Comparison of ENCODE assay signal across 28 cellular contexts in the genomic region with DNA sequence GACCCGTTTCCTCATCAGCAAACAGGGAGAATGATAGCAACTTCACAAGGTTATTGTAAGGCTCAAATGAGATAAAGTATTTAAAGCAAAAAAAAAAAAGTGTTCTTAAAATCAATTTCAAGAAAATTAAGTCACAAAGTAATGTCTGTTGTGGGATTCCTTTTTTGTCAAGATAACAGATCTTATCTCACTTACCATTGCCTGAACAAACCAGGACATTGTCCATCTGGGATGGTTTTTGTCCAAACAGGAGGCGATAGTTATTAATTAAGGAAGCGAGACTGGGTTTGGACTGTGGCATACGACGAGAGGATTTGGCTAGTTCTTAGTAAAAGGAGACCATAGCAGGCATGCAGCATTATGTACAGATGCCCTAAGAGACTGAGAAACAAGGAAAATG.
"Had no signal": no experiment of that assay in that cellular context is flagged by ENCODE, and none has a peak within 500 bp of the region (broad histone marks: within the 10 kb centered on the region; RNA-seq: fewer than 3 reads in every experiment).

No MANE protein-coding gene starts in this region.

- H3K4me2 ChIP-seq: neural progenitor cell had no signal

- H3K36me3 ChIP-seq: neural progenitor cell, ovary, right lobe of liver, sigmoid colon, stomach, thoracic aorta, thyroid gland, tibial nerve, upper lobe of right lung, uterus had no signal

- H3K4me1 Mint-ChIP-seq: stimulated activated effector memory CD8-positive, alpha-beta T cell treated with anti-CD3 and anti-CD28 coated beads, Interleukin-12 subunit alpha, Interleukin-12 subunit beta, amount 100 ng/mL, for 72 hours; stimulated activated naive B cell treated with anti-CD40 and anti-IgM and Interleukin-4, amounts not matched to agents 10 μg/mL and 1 μg/mL and 100 μg/mL, for 72 hours had no signal

- H3K27ac Mint-ChIP-seq: naive thymus-derived CD8-positive, alpha-beta T cell; natural killer cell treated with Interleukin-12 subunit alpha and Interleukin-12 subunit beta and Interleukin-15 and Interleukin-18, amount 100 ng/mL, for 72 hours; neural progenitor cell; progenitor cell of endocrine pancreas; stimulated activated effector memory CD8-positive, alpha-beta T cell treated with anti-CD3 and anti-CD28 coated beads, Interleukin-12 subunit alpha, Interleukin-12 subunit beta, amount 100 ng/mL, for 72 hours; stimulated activated naive B cell treated with anti-CD40 and anti-IgM and Interleukin-4, amounts not matched to agents 10 μg/mL and 1 μg/mL and 100 μg/mL, for 72 hours; stimulated activated naive CD8-positive, alpha-beta T cell treated with anti-CD3 and anti-CD28 coated beads, Interleukin-15, Interleukin-2, amounts not matched to agents 100 ng/mL and 50 ng/mL, for 24 hours; type B pancreatic cell had no signal

- H3K4me3 ChIP-seq: neural progenitor cell, ovary, psoas muscle, right lobe of liver, sigmoid colon, stomach, thoracic aorta, thyroid gland, tibial nerve, upper lobe of right lung, uterus had no signal

- H3K9me3 Mint-ChIP-seq: natural killer cell treated with Interleukin-12 subunit alpha and Interleukin-12 subunit beta and Interleukin-15 and Interleukin-18, amount 100 ng/mL, for 72 hours; stimulated activated naive CD8-positive, alpha-beta T cell treated with anti-CD3 and anti-CD28 coated beads, Interleukin-15, Interleukin-2, amounts not matched to agents 100 ng/mL and 50 ng/mL, for 24 hours; type B pancreatic cell had no signal

- H3K79me2 ChIP-seq: parathyroid adenoma had no signal

- H3K4me1 ChIP-seq: parathyroid adenoma, psoas muscle, right lobe of liver, sigmoid colon, stomach, thyroid gland, tibial nerve, upper lobe of right lung, uterus had no signal

- H3K27ac ChIP-seq: neural progenitor cell, ovary, parathyroid adenoma, psoas muscle, right lobe of liver, sigmoid colon, stomach, thoracic aorta, thyroid gland, tibial nerve, upper lobe of right lung, uterus had no signal

- H3K36me3 Mint-ChIP-seq: neural progenitor cell; stimulated activated effector memory CD8-positive, alpha-beta T cell treated with anti-CD3 and anti-CD28 coated beads, Interleukin-12 subunit alpha, Interleukin-12 subunit beta, amount 100 ng/mL, for 72 hours; type B pancreatic cell had no signal

- H3K4me3 Mint-ChIP-seq: naive thymus-derived CD8-positive, alpha-beta T cell; natural killer cell treated with Interleukin-12 subunit alpha and Interleukin-12 subunit beta and Interleukin-15 and Interleukin-18, amount 100 ng/mL, for 72 hours; neural progenitor cell; stimulated activated effector memory CD8-positive, alpha-beta T cell treated with anti-CD3 and anti-CD28 coated beads, Interleukin-12 subunit alpha, Interleukin-12 subunit beta, amount 100 ng/mL, for 72 hours; stimulated activated naive B cell treated with anti-CD40 and anti-IgM and Interleukin-4, amounts not matched to agents 10 μg/mL and 1 μg/mL and 100 μg/mL, for 72 hours; stimulated activated naive CD8-positive, alpha-beta T cell treated with anti-CD3 and anti-CD28 coated beads, Interleukin-15, Interleukin-2, amounts not matched to agents 100 ng/mL and 50 ng/mL, for 24 hours; type B pancreatic cell had no signal

- H3K9ac ChIP-seq: neural progenitor cell, parathyroid adenoma had no signal

- H3K27me3 Mint-ChIP-seq: naive thymus-derived CD8-positive, alpha-beta T cell; natural killer cell treated with Interleukin-12 subunit alpha and Interleukin-12 subunit beta and Interleukin-15 and Interleukin-18, amount 100 ng/mL, for 72 hours; progenitor cell of endocrine pancreas; stimulated activated naive B cell treated with anti-CD40 and anti-IgM and Interleukin-4, amounts not matched to agents 10 μg/mL and 1 μg/mL and 100 μg/mL, for 72 hours; stimulated activated naive CD8-positive, alpha-beta T cell treated with anti-CD3 and anti-CD28 coated beads, Interleukin-15, Interleukin-2, amounts not matched to agents 100 ng/mL and 50 ng/mL, for 24 hours; type B pancreatic cell had no signal

- DNase-seq: naive thymus-derived CD8-positive, alpha-beta T cell; occipital lobe; ovary; posterior cingulate gyrus; psoas muscle; right cardiac atrium; right lobe of liver; sigmoid colon; small intestine; stimulated activated CD4-positive, alpha-beta T cell treated with anti-CD3 and anti-CD28 coated beads, Interleukin-15, amount 100 ng/mL, for 24 hours; stimulated activated CD4-positive, alpha-beta T cell treated with anti-CD3 and anti-CD28 coated beads, Interleukin-2, amount 100 ng/mL, for 24 hours; stimulated activated CD4-positive, alpha-beta T cell treated with anti-CD3 and anti-CD28 coated beads, Interleukin-2, amount 100 ng/mL, for 48 hours; stimulated activated CD4-positive, alpha-beta T cell treated with anti-CD3 and anti-CD28 coated beads, Interleukin-4, amount 100 ng/mL, for 24 hours; stimulated activated naive B cell treated with anti-CD40 and anti-IgM and Interleukin-4, amounts not matched to agents 10 μg/mL and 1 μg/mL and 100 μg/mL, for 72 hours; stimulated activated naive CD4-positive, alpha-beta T cell treated with Interleukin-2 at 50 U/mL for 16 hours; stomach; thyroid gland; upper lobe of right lung; uterus had no signal

- H3K27me3 ChIP-seq: neural progenitor cell, ovary, right lobe of liver, sigmoid colon, stomach, thyroid gland, tibial nerve, upper lobe of right lung, uterus had no signal

- ATAC-seq: naive thymus-derived CD8-positive, alpha-beta T cell; natural killer cell treated with Interleukin-12 subunit alpha and Interleukin-12 subunit beta and Interleukin-15 and Interleukin-18, amount 100 ng/mL, for 72 hours; psoas muscle; right cardiac atrium; right lobe of liver; stimulated activated effector memory CD8-positive, alpha-beta T cell treated with anti-CD3 and anti-CD28 coated beads, Interleukin-12 subunit alpha, Interleukin-12 subunit beta, amount 100 ng/mL, for 72 hours; stimulated activated naive B cell treated with anti-CD40 and anti-IgM and Interleukin-4, amounts not matched to agents 10 μg/mL and 1 μg/mL and 100 μg/mL, for 72 hours; upper lobe of right lung had no signal

- H3K9me3 ChIP-seq: ovary, psoas muscle, right lobe of liver, sigmoid colon, stomach, thoracic aorta, thyroid gland, tibial nerve, upper lobe of right lung, uterus had no signal

- H2AFZ ChIP-seq: neural progenitor cell, parathyroid adenoma had no signal
